18 cellular contexts compared by ENCODE assay signal in the genomic region with DNA sequence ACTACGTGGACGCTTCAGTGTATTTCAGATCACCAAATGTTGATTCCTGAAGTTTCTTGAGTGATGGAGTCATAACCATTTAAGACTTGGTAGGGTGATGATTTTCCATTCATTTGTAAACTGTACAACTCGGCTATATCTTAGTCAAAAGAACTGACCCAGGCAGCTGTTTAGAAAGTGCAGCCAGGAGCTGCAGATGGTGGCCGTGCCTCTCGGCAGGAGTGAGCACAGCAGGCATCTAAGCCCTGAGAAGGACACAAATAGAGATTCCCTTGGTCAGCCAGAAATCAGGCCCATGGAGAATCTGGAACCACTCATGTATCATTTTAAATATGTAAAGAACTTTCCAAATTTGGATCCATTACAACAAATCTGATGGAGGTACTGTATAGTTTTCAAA.
DNase-seq lines count a peak whose midpoint lies in the region; ATAC-seq, FAIRE-seq and TF ChIP-seq lines count a peak whose summit lies in the region.
"Had no signal": no experiment of that assay in that cellular context is flagged by ENCODE, and none has a peak within 500 bp of the region (broad histone marks: within the 10 kb centered on the region; RNA-seq: fewer than 3 reads in every experiment).

No MANE protein-coding gene starts in this region.

- in situ Hi-C loops in Panc1 (cut with HindIII; ENCODE audit: low pct_unique_long_range_greater_than_20kb, low sequenced_read_pairs) (no loop called here), gastrocnemius medialis (cut with MboI; ENCODE audit: low sequenced_read_pairs in 4 of 4) (loop anchor here in 1 of 4 donors (10.0 kb wide), 1 partner anchor 134 kb away; no protein-coding TSS in a partner anchor), mammary epithelial cell (cut with MboI; ENCODE audit: low sequenced_read_pairs in 2 of 2) (no loop called here)

- intact Hi-C loops in Panc1 (cut with micrococcal nuclease; ENCODE audit: unreplicated experiment) (no loop called here), left ventricle myocardium inferior (cut with micrococcal nuclease) (no loop called here), gastrocnemius medialis (cut with DNase I; ENCODE audit: low total_unique reads) (loop anchor here (10.0 kb wide), 1 partner anchor 474 kb away; no protein-coding TSS in a partner anchor), mammary epithelial cell (cut with micrococcal nuclease) (no loop called here)

- no peak for FAIRE-seq in D721Med (lab: Jason Lieb, UNC)
- FAIRE-seq: G401.6, H54 had no signal

- TF ChIP-seq CTCF in DND-41 (IDR thresholded peaks at IDR 0.05; ENCODE audit: borderline replicate concordance, extremely low read depth, low read length, poor library complexity, severe bottlenecking) = no peak
- no peak for TF ChIP-seq CTCF in Panc1 (IDR thresholded peaks at IDR 0.05)
- no peak for TF ChIP-seq CTCF in left ventricle myocardium inferior (IDR thresholded peaks at IDR 0.05; ENCODE audit: borderline replicate concordance)
- TF ChIP-seq CTCF in gastrocnemius medialis (IDR thresholded peaks at IDR 0.05 in 4 of 5, conservative IDR thresholded peaks at IDR 0.05 in 1 of 5) = no peak
- TF ChIP-seq CTCF in D721Med (IDR thresholded peaks at IDR 0.05; ENCODE audit: insufficient read depth, missing control alignments) = no peak
- no peak for TF ChIP-seq CTCF in mammary epithelial cell (conservative IDR thresholded peaks at IDR 0.05 in 1 of 2, IDR thresholded peaks at IDR 0.05 in 1 of 2; ENCODE audit: extremely low read depth in 1 of 2, insufficient read depth in 1 of 2, low read depth in 1 of 2, low read length in 2 of 2)

- H3K9ac ChIP-seq in DND-41 (ENCODE audit: low read depth, low read length) = no peak overlapping the region
- no peak overlapping the region for H3K9ac ChIP-seq in mammary epithelial cell (ENCODE audit: insufficient read depth, low read length)
- H3K9ac ChIP-seq: BLaER1 treated with 17β-estradiol and CSF1 and Interleukin-3, amounts not matched to agents 10 nM and 100 nM had no signal

- TF ChIP-seq POLR2A in gastrocnemius medialis (IDR thresholded peaks at IDR 0.05) = no peak

- DNase-seq in DND-41 (no peak), Panc1 (ENCODE audit: low read depth, low spot score) (no peak), left ventricle myocardium inferior (no peak), gastrocnemius medialis (no peak), D721Med (ENCODE audit: insufficient read length, low spot score) (no peak), mammary epithelial cell (no peak), cerebellar nuclear complex (lab: John Stamatoyannopoulos, UW) (no peak)
- DNase-seq: CD8-positive, alpha-beta memory T cell; NCI-H1417; NCI-H187 treated with DMSO at 0.1 percent for 48 hours; NCI-H2227 treated with DMSO at 0.1 percent for 48 hours; NCI-H524; PC-3; SJCRH30 had no signal

- WGBS in mammary epithelial cell (ENCODE audit: low coverage, missing lambda C conversion rate) = 95% methylated on average over 5 of the region's 5 CpGs

- H2AFZ ChIP-seq in DND-41 (ENCODE audit: low read depth, low read length) (no peak overlapping the region), mammary epithelial cell (ENCODE audit: low read depth, low read length) (no peak overlapping the region)

- no TSS peak for BruUV-seq in Panc1 (replicated peaks; lab: Mats Ljungman, UMichigan)
- no TSS peak for BruUV-seq in mammary epithelial cell (replicated peaks; lab: Mats Ljungman, UMichigan)

- dilution Hi-C loops in mammary epithelial cell (cut with HindIII; ENCODE audit: low sequenced_read_pairs) = no loop called here

- H3K4me3 ChIP-seq in DND-41 (ENCODE audit: low read depth in 1 of 2, low read length in 2 of 2) (no peak overlapping the region), Panc1 (ENCODE audit: low read depth in 2 of 2, low read length in 2 of 2) (no peak overlapping the region), left ventricle myocardium inferior (no peak overlapping the region), gastrocnemius medialis (no peak overlapping the region), mammary epithelial cell (replicated peaks in 1 of 3; ENCODE audit: insufficient read depth in 1 of 3, low read depth in 2 of 3, low read length in 3 of 3) (no peak overlapping the region)
- H3K4me3 ChIP-seq: BLaER1 treated with 17β-estradiol and CSF1 and Interleukin-3, amounts not matched to agents 10 nM and 100 nM; SJCRH30 had no signal

- POLR2A ChIA-PET in Panc1 (lab: Charles Lee) = no interaction called here

- no peaks in the 10 kb centered on the region for H3K9me3 ChIP-seq in DND-41 (ENCODE audit: insufficient read depth, low read length, severe bottlenecking)
- H3K9me3 ChIP-seq in Panc1 (ENCODE audit: control insufficient read depth, insufficient read depth, low read depth, low read length) = peaks cover 16% of the 10 kb centered on the region; the same call in 1 of the 2 replicates
- no peaks in the 10 kb centered on the region for H3K9me3 ChIP-seq in left ventricle myocardium inferior (replicated peaks)
- H3K9me3 ChIP-seq in gastrocnemius medialis = no peaks in the 10 kb centered on the region
- H3K9me3 ChIP-seq in mammary epithelial cell (replicated peaks; ENCODE audit: insufficient read depth, low read length) = no peaks in the 10 kb centered on the region
- H3K9me3 ChIP-seq: BLaER1 treated with 17β-estradiol and CSF1 and Interleukin-3, amounts not matched to agents 10 nM and 100 nM; SJCRH30 had no signal

- H4K20me1 ChIP-seq in DND-41 (ENCODE audit: insufficient read depth, low read length) (no peaks in the 10 kb centered on the region), mammary epithelial cell (ENCODE audit: insufficient read depth, low read length) (no peaks in the 10 kb centered on the region)
- H4K20me1 ChIP-seq: BLaER1 treated with 17β-estradiol and CSF1 and Interleukin-3, amounts not matched to agents 10 nM and 100 nM had no signal

- H3K4me1 ChIP-seq in DND-41 (ENCODE audit: insufficient read depth, low read length) (peaks cover 54% of the 10 kb centered on the region), Panc1 (ENCODE audit: control insufficient read depth, insufficient read depth, low read length) (peaks cover 14% of the 10 kb centered on the region), left ventricle myocardium inferior (peaks cover 46% of the 10 kb centered on the region), gastrocnemius medialis (peaks cover 25 to 28% of the 10 kb centered on the region in 2 donors), mammary epithelial cell (ENCODE audit: insufficient read depth, low read length) (peaks cover 12% of the 10 kb centered on the region)
- H3K4me1 ChIP-seq: SJCRH30 had no signal

- H3K27me3 ChIP-seq in DND-41 (ENCODE audit: insufficient read depth, low read length, poor library complexity) (no peaks in the 10 kb centered on the region), Panc1 (ENCODE audit: control insufficient read depth, insufficient read depth, low read length) (no peaks in the 10 kb centered on the region), left ventricle myocardium inferior (ENCODE audit: low read depth) (no peaks in the 10 kb centered on the region), gastrocnemius medialis (no peaks in the 10 kb centered on the region), mammary epithelial cell (ENCODE audit: insufficient read depth, low read length) (no peaks in the 10 kb centered on the region)
- H3K27me3 ChIP-seq: BLaER1 treated with 17β-estradiol and CSF1 and Interleukin-3, amounts not matched to agents 10 nM and 100 nM; SJCRH30 had no signal

- no peaks in the 10 kb centered on the region for H3K36me3 ChIP-seq in DND-41 (ENCODE audit: insufficient read depth, low read length)
- no peaks in the 10 kb centered on the region for H3K36me3 ChIP-seq in Panc1 (ENCODE audit: control insufficient read depth, insufficient read depth, low read length)
- no peaks in the 10 kb centered on the region for H3K36me3 ChIP-seq in left ventricle myocardium inferior
- H3K36me3 ChIP-seq in gastrocnemius medialis = no peaks in the 10 kb centered on the region
- H3K36me3 ChIP-seq in mammary epithelial cell (ENCODE audit: insufficient read depth, low read length) = no peaks in the 10 kb centered on the region
- H3K36me3 ChIP-seq: BLaER1 treated with 17β-estradiol and CSF1 and Interleukin-3, amounts not matched to agents 10 nM and 100 nM; SJCRH30 had no signal

- H3K4me2 ChIP-seq in DND-41 (ENCODE audit: insufficient read depth, low read length) (no peak overlapping the region), mammary epithelial cell (ENCODE audit: insufficient read depth, low read depth, low read length) (no peak overlapping the region)

- H3K27ac ChIP-seq in DND-41 (ENCODE audit: low read length) (peak overlapping the region; percentile 2; the same call in 1 of the 2 replicates), Panc1 (ENCODE audit: low read length) (peak overlapping the region; percentile 89; the same call in 1 of the 2 replicates), left ventricle myocardium inferior (replicated peaks) (peak overlapping the region; percentile 70), gastrocnemius medialis (peak overlapping the region; percentile 58 to 73 (median 63)), mammary epithelial cell (ENCODE audit: insufficient read depth, low read depth, low read length) (no peak overlapping the region)
- H3K27ac ChIP-seq: BLaER1 treated with 17β-estradiol and CSF1 and Interleukin-3, amounts not matched to agents 10 nM and 100 nM; RWPE1; SJCRH30 had no signal

- no peaks in the 10 kb centered on the region for H3K79me2 ChIP-seq in DND-41 (ENCODE audit: insufficient read depth, low read length)
- no peaks in the 10 kb centered on the region for H3K79me2 ChIP-seq in mammary epithelial cell (ENCODE audit: insufficient read depth, low read length)

- no peak for ATAC-seq in DND-41 (ENCODE audit: insufficient read depth, low read depth)
- no peak for ATAC-seq in Panc1
- no peak for ATAC-seq in gastrocnemius medialis
- ATAC-seq: PC-3 had no signal

- CTCF ChIA-PET in Panc1 (lab: Charles Lee) (no interaction called here), mammary epithelial cell (lab: Charles Lee; ENCODE audit: low non-redundant PET) (no interaction called here)
